Comparison of ENCODE assay signal across 17 cellular contexts in the genomic region with DNA sequence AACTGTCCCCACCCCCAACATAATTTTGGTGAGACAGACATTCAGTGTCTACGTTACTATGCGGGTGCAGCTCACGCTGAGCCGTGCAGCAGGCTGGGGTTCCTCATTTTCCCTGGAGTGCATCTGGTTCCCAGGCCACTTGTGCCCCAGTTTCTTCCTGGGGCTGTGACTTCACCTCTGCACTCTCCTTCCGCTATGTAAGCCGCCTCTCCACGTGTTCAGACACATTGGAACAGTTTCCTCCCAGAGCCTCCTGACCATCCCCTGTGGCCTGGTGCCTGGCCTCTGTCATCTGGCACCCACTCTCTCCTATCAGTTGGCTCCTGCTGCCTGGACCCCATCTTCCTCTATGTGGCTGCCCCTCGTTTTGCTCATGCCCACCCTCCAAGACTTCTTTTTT. TPM values are rescaled to one million over a fixed set of nuclear protein-coding genes. Genes with fewer than 3 reads are reported as not detected.
"Had no signal": no experiment of that assay in that cellular context is flagged by ENCODE, and none has a peak within 500 bp of the region (broad histone marks: within the 10 kb centered on the region; RNA-seq: fewer than 3 reads in every experiment).

No MANE protein-coding gene starts in this region.

- H3K79me2 ChIP-seq: parathyroid adenoma had no signal

- DNase-seq: activated CD4-positive, alpha-beta T cell treated with anti-CD3 and anti-CD28 coated beads, Interleukin-2, amount 10 ng/mL, durations not matched to agents 7 days and 5 days; activated CD8-positive, alpha-beta memory T cell treated with anti-CD3 and anti-CD28 coated beads for 24 hours; activated naive CD4-positive, alpha-beta T cell treated with anti-CD3 and anti-CD28 coated beads for 36 hours; activated T-cell treated with anti-CD3 and anti-CD28 coated beads for 4 hours; caudate nucleus; effector CD4-positive, alpha-beta T cell; kidney; small intestine; T-cell; T1000; transverse colon had no signal

- H3K4me1 ChIP-seq: parathyroid adenoma had no signal

- H3K27ac ChIP-seq: coronary artery, parathyroid adenoma, transverse colon had no signal

- H3K27me3 Mint-ChIP-seq: activated CD4-positive, alpha-beta T cell treated with anti-CD3 and anti-CD28 coated beads, Interleukin-2, amount 10 ng/mL, durations not matched to agents 7 days and 5 days had no signal

- H3K4me3 Mint-ChIP-seq: activated CD4-positive, alpha-beta T cell treated with anti-CD3 and anti-CD28 coated beads, Interleukin-2, amount 10 ng/mL, durations not matched to agents 7 days and 5 days; activated naive CD4-positive, alpha-beta T cell treated with anti-CD3 and anti-CD28 coated beads for 36 hours; activated T-helper 17 cell treated with anti-CD3 and anti-CD28 coated beads, Interleukin-2, amount 50 U/mL, for 72 hours; mesothelial cell of epicardium; stimulated activated effector memory CD8-positive, alpha-beta T cell treated with anti-CD3 and anti-CD28 coated beads, Interleukin-12 subunit alpha, Interleukin-12 subunit beta, amount 100 ng/mL, for 72 hours; T-cell; WTC11 had no signal

- H3K9ac ChIP-seq: parathyroid adenoma had no signal

- ATAC-seq: activated T-helper 17 cell treated with anti-CD3 and anti-CD28 coated beads, Interleukin-2, amount 50 U/mL, for 72 hours; stimulated activated effector memory CD8-positive, alpha-beta T cell treated with anti-CD3 and anti-CD28 coated beads, Interleukin-12 subunit alpha, Interleukin-12 subunit beta, amount 100 ng/mL, for 72 hours; T-cell; WTC11 had no signal

- H2AFZ ChIP-seq: parathyroid adenoma had no signal

- H3K36me3 Mint-ChIP-seq: mesothelial cell of epicardium; stimulated activated effector memory CD8-positive, alpha-beta T cell treated with anti-CD3 and anti-CD28 coated beads, Interleukin-12 subunit alpha, Interleukin-12 subunit beta, amount 100 ng/mL, for 72 hours; T-cell; WTC11 had no signal

- H3K4me1 Mint-ChIP-seq: activated CD4-positive, alpha-beta T cell treated with anti-CD3 and anti-CD28 coated beads, Interleukin-2, amount 10 ng/mL, durations not matched to agents 7 days and 5 days; activated T-helper 17 cell treated with anti-CD3 and anti-CD28 coated beads, Interleukin-2, amount 50 U/mL, for 72 hours; stimulated activated effector memory CD8-positive, alpha-beta T cell treated with anti-CD3 and anti-CD28 coated beads, Interleukin-12 subunit alpha, Interleukin-12 subunit beta, amount 100 ng/mL, for 72 hours; WTC11 had no signal

- H3K9me3 ChIP-seq: transverse colon had no signal

- H3K9me3 Mint-ChIP-seq: activated CD4-positive, alpha-beta T cell treated with anti-CD3 and anti-CD28 coated beads, Interleukin-2, amount 10 ng/mL, durations not matched to agents 7 days and 5 days; activated naive CD4-positive, alpha-beta T cell treated with anti-CD3 and anti-CD28 coated beads for 36 hours; activated T-helper 17 cell treated with anti-CD3 and anti-CD28 coated beads, Interleukin-2, amount 50 U/mL, for 72 hours; mesothelial cell of epicardium; stimulated activated effector memory CD8-positive, alpha-beta T cell treated with anti-CD3 and anti-CD28 coated beads, Interleukin-12 subunit alpha, Interleukin-12 subunit beta, amount 100 ng/mL, for 72 hours; T-cell; WTC11 had no signal

- H3K4me3 ChIP-seq: coronary artery, transverse colon had no signal

- H3K27ac Mint-ChIP-seq: activated CD4-positive, alpha-beta T cell treated with anti-CD3 and anti-CD28 coated beads, Interleukin-2, amount 10 ng/mL, durations not matched to agents 7 days and 5 days; activated naive CD4-positive, alpha-beta T cell treated with anti-CD3 and anti-CD28 coated beads for 36 hours; activated T-helper 17 cell treated with anti-CD3 and anti-CD28 coated beads, Interleukin-2, amount 50 U/mL, for 72 hours; mesothelial cell of epicardium; stimulated activated effector memory CD8-positive, alpha-beta T cell treated with anti-CD3 and anti-CD28 coated beads, Interleukin-12 subunit alpha, Interleukin-12 subunit beta, amount 100 ng/mL, for 72 hours; T-cell; WTC11 had no signal

- H3K36me3 ChIP-seq: transverse colon had no signal

- H3K27me3 ChIP-seq: transverse colon had no signal

RNA-seq across cellular contexts. Expression of gene A4GALT, which starts 46.2 kb away (rescaled TPM):
- total RNA-seq: activated naive CD4-positive, alpha-beta T cell treated with anti-CD3 and anti-CD28 coated beads for 36 hours had no signal
